In genomic region chr22:39504071-39504470, GRCh38 we compare ENCODE assay signal across 1 cellular context.
TF ChIP-seq lines count a peak whose summit lies in the region.

No MANE protein-coding gene starts in this region.

TF ChIP-seq in HepG2, 621 proteins besides CTCF, POLR2A, EP300 and RAD21:
- TF ChIP-seq TFE3 (CRISPR knock-in tag; IDR thresholded peaks at IDR 0.05) (no peak), ZNF280D (CRISPR knock-in tag; IDR thresholded peaks at IDR 0.05) (no peak)
TF ChIP-seq in HepG2: peak in this region for 0.
